20 cellular contexts compared by ENCODE assay signal in genomic region chr19:30071871-30072270, GRCh38.
A peak's percentile ranks its signal among the peaks of the same experiment; 100 is the strongest.
DNase-seq lines count a peak whose midpoint lies in the region; ATAC-seq and TF ChIP-seq lines count a peak whose summit lies in the region.
"Had no signal": no experiment of that assay in that cellular context is flagged by ENCODE, and none has a peak within 500 bp of the region (broad histone marks: within the 10 kb centered on the region; RNA-seq: fewer than 3 reads in every experiment).

No MANE protein-coding gene starts in this region.

- peak overlapping the region; percentile 96 for H3K27ac ChIP-seq in VCaP
- no peak overlapping the region for H3K27ac ChIP-seq in lower lobe of right lung
- H3K27ac ChIP-seq in sigmoid colon, result no peak overlapping the region

- H3K4me1 ChIP-seq in lower lobe of right lung (no peaks in the 10 kb centered on the region), sigmoid colon (peaks cover 0 to 22% (median 10%) of the 10 kb centered on the region in 4 donors)

- H3K4me3 ChIP-seq in lower lobe of right lung (no peak overlapping the region), sigmoid colon (no peak overlapping the region)
- H3K4me3 ChIP-seq: GM12878 had no signal

- WGBS in sigmoid colon, 2 donors, result 86 to 93% methylated on average over 15 of the region's 15 CpGs

- ATAC-seq in lower lobe of right lung, result no peak
- no peak for ATAC-seq in GM21529 (IDR thresholded peaks at IDR 0.05; ENCODE audit: unreplicated experiment)
- no peak for ATAC-seq in GM19455 (IDR thresholded peaks at IDR 0.05; ENCODE audit: unreplicated experiment)
- ATAC-seq: CD8-positive, alpha-beta T cell; GM12878 had no signal

- TF ChIP-seq CTCF in VCaP (conservative IDR thresholded peaks at IDR 0.05) (no peak), lower lobe of right lung (IDR thresholded peaks at IDR 0.05) (no peak), sigmoid colon (IDR thresholded peaks at IDR 0.05) (no peak)

- no peak for TF ChIP-seq EP300 in sigmoid colon (IDR thresholded peaks at IDR 0.05)

- TF ChIP-seq POLR2A in sigmoid colon (IDR thresholded peaks at IDR 0.05), result no peak

- intact Hi-C loops in lower lobe of right lung (cut with DNase I), result no loop called here
- intact Hi-C loops in sigmoid colon (cut with DNase I), result no loop called here

- H3K36me3 ChIP-seq in lower lobe of right lung (no peaks in the 10 kb centered on the region), sigmoid colon (no peaks in the 10 kb centered on the region)

- H3K9me3 ChIP-seq in lower lobe of right lung (no peaks in the 10 kb centered on the region), sigmoid colon (no peaks in the 10 kb centered on the region)

- peak; percentile 11 for DNase-seq in activated T-cell treated with anti-CD3 and anti-CD28 coated beads, Interleukin-2, amount 50 U/mL, for 1 hour
- DNase-seq in activated T-cell treated with anti-CD3 and anti-CD28 coated beads for 4 hours (no peak), lower lobe of right lung (peak; percentile 20), sigmoid colon (peak; percentile 34)
- DNase-seq in stimulated activated CD4-positive, alpha-beta T cell treated with anti-CD3 and anti-CD28 coated beads, Interleukin-2, amount 100 ng/mL, for 48 hours, result no peak
- DNase-seq: 8988T; CD8-positive, alpha-beta T cell; DND-41; GDM1; GOT3; Kasumi-1; NCI-H1694 treated with DMSO at 0.1 percent for 48 hours; NCI-H2107; NCI-H2227 treated with DMSO at 0.1 percent for 48 hours; NCI-H524 treated with DMSO at 0.1 percent for 48 hours; SHP77 treated with DMSO at 0.1 percent for 48 hours had no signal

- no peaks in the 10 kb centered on the region for H3K27me3 ChIP-seq in lower lobe of right lung (ENCODE audit: low read depth)
- H3K27me3 ChIP-seq in sigmoid colon, result no peaks in the 10 kb centered on the region

Comparison
In these comparisons a context has a peak if more than half of its experiments do, and no peak if none do; other contexts are left out.
1. DNase-seq: peak in activated T-cell treated with anti-CD3 and anti-CD28 coated beads, Interleukin-2, amount 50 U/mL, for 1 hour (single experiment), lower lobe of right lung (single experiment) and sigmoid colon (single experiment); none in activated T-cell treated with anti-CD3 and anti-CD28 coated beads for 4 hours (single experiment) and stimulated activated CD4-positive, alpha-beta T cell treated with anti-CD3 and anti-CD28 coated beads, Interleukin-2, amount 100 ng/mL, for 48 hours (0 of 2).